25 cellular contexts compared by ENCODE assay signal in the genomic region with DNA sequence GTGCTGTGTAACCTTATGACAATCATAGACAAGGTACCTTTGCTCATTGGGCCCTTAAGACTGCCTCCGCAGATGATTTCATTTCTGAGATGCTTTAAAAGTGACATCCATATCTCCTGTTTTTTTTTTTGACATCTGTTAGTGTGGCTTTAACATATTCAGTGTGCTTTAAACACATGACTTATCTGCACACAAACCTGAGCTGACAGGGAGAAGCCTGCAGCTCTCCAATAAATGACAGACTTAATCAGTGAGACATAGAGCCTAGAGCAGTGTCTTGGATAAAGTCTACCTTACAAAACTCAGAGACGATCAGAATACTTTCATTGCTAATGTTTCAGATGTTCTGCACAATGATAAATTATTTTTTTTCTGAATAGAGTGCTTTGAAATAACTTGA.
"Had no signal": no experiment of that assay in that cellular context is flagged by ENCODE, and none has a peak within 500 bp of the region (broad histone marks: within the 10 kb centered on the region; RNA-seq: fewer than 3 reads in every experiment).

No MANE protein-coding gene starts in this region.

- H3K9me3 Mint-ChIP-seq: mesothelial cell of epicardium; naive B cell; natural killer cell; nephron progenitor cell; stimulated activated naive B cell treated with anti-CD40 and anti-IgM and Interleukin-4, amounts not matched to agents 10 μg/mL and 1 μg/mL and 100 μg/mL, for 72 hours had no signal

- ATAC-seq: left colon; left lung; lower lobe of right lung; right cardiac atrium; sciatic nerve; stimulated activated naive B cell treated with anti-CD40 and anti-IgM and Interleukin-4, amounts not matched to agents 10 μg/mL and 1 μg/mL and 100 μg/mL, for 72 hours; stimulated activated naive CD8-positive, alpha-beta T cell treated with anti-CD3 and anti-CD28 coated beads, Interleukin-15, Interleukin-2, amounts not matched to agents 100 U/mL and 50 U/mL, for 24 hours had no signal

- H3K4me1 Mint-ChIP-seq: naive B cell, nephron progenitor cell had no signal

- FAIRE-seq: keratinocyte had no signal

- H3K27me3 Mint-ChIP-seq: naive B cell; progenitor cell of endocrine pancreas; stimulated activated naive B cell treated with anti-CD40 and anti-IgM and Interleukin-4, amounts not matched to agents 10 μg/mL and 1 μg/mL and 100 μg/mL, for 72 hours had no signal

- DNase-seq: left colon; left lung; lower lobe of right lung; mammary epithelial cell; mesendoderm; naive B cell; natural killer cell; nephron progenitor cell; ovary; right cardiac atrium; stimulated activated CD4-positive, alpha-beta T cell treated with anti-CD3 and anti-CD28 coated beads, Interleukin-12 subunit alpha, Interleukin-12 subunit beta, amount 100 ng/mL, for 4 hours; stimulated activated CD4-positive, alpha-beta T cell treated with anti-CD3 and anti-CD28 coated beads, Interleukin-15, amount 100 ng/mL, for 24 hours; stimulated activated CD4-positive, alpha-beta T cell treated with anti-CD3 and anti-CD28 coated beads, Interleukin-2, amount 100 ng/mL, for 24 hours; stimulated activated CD4-positive, alpha-beta T cell treated with anti-CD3 and anti-CD28 coated beads, Interleukin-4, amount 100 ng/mL, for 1 hour; stimulated activated naive B cell treated with anti-CD40 and anti-IgM and Interleukin-4, amounts not matched to agents 10 μg/mL and 1 μg/mL and 100 μg/mL, for 72 hours; stimulated activated naive CD8-positive, alpha-beta T cell treated with anti-CD3 and anti-CD28 coated beads, Interleukin-15, Interleukin-2, amounts not matched to agents 100 U/mL and 50 U/mL, for 24 hours; stomach; testis; thyroid gland; transverse colon; upper lobe of left lung had no signal

- H3K27ac Mint-ChIP-seq: mesothelial cell of epicardium; naive B cell; nephron progenitor cell; progenitor cell of endocrine pancreas; stimulated activated naive B cell treated with anti-CD40 and anti-IgM and Interleukin-4, amounts not matched to agents 10 μg/mL and 1 μg/mL and 100 μg/mL, for 72 hours had no signal

- H3K36me3 Mint-ChIP-seq: mesothelial cell of epicardium; naive B cell; natural killer cell; stimulated activated naive B cell treated with anti-CD40 and anti-IgM and Interleukin-4, amounts not matched to agents 10 μg/mL and 1 μg/mL and 100 μg/mL, for 72 hours had no signal

- H3K4me3 Mint-ChIP-seq: mesothelial cell of epicardium; naive B cell; natural killer cell; nephron progenitor cell; stimulated activated naive B cell treated with anti-CD40 and anti-IgM and Interleukin-4, amounts not matched to agents 10 μg/mL and 1 μg/mL and 100 μg/mL, for 72 hours had no signal
